Comparison of ENCODE assay signal across 27 cellular contexts in the genomic region with DNA sequence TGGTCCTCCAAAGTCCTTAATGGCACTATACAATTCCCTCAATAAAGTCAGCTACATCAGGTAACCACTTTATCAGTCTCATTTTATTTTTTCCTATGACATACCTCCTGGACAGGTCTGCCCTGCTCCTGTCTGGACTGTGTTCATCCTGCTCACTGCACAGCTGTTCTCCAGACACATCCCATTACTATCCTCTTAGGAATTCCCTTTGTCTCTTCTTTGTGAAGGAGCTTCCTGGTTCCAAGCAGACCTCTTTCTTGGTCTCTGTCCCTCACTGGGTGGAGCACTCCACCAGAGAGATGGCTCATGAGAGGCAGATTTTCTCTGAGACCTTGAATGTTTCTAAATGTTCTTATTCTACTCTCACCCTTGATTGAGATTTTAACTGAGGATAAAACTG.
DNase-seq lines count a peak whose midpoint lies in the region; ATAC-seq and TF ChIP-seq lines count a peak whose summit lies in the region.
"Had no signal": no experiment of that assay in that cellular context is flagged by ENCODE, and none has a peak within 500 bp of the region (broad histone marks: within the 10 kb centered on the region; RNA-seq: fewer than 3 reads in every experiment).

No MANE protein-coding gene starts in this region.

- H3K79me1 ChIP-seq in trophoblast cell (ENCODE audit: low read length): no peaks in the 10 kb centered on the region

- no peak overlapping the region for H3K4me2 ChIP-seq in trophoblast cell (ENCODE audit: low read length)
- H3K4me2 ChIP-seq: PC-9 had no signal

- H2AFZ ChIP-seq in trophoblast cell (ENCODE audit: insufficient read depth, low read length, poor library complexity): no peak overlapping the region
- H2AFZ ChIP-seq: PC-9 had no signal

- DNase-seq in GM04504 (ENCODE audit: low read depth): peak; percentile 3
- DNase-seq in RWPE2 (ENCODE audit: low spot score): no peak
- no peak for DNase-seq in glutamatergic neuron
- peak; percentile 62 to 73 for DNase-seq in trophoblast cell
- no peak for DNase-seq in left colon
- no peak for DNase-seq in stimulated activated CD4-positive, alpha-beta T cell treated with anti-CD3 and anti-CD28 coated beads, Interleukin-2, amount 100 ng/mL, for 24 hours
- no peak for DNase-seq in activated CD8-positive, alpha-beta memory T cell treated with anti-CD3 and anti-CD28 coated beads, Interleukin-2, amount 50 U/mL, for 4 hours
- DNase-seq: ACHN; AML-193; C1 segment of cervical spinal cord; CD8-positive, alpha-beta T cell; GDM1; H9; HFFc6; Karpas-422; MG63; NCI-H1417 treated with DMSO at 0.1 percent for 48 hours; NCI-H187; NCI-H2107; NCI-H2227 treated with DMSO at 0.1 percent for 48 hours; NCI-H510A; NCI-H748 treated with DMSO at 0.1 percent for 48 hours; PC-9; RPMI8226; SHP77 treated with DMSO at 0.1 percent for 48 hours had no signal

- no peak overlapping the region for H2AK5ac ChIP-seq in trophoblast cell (ENCODE audit: low read length)

- H2BK120ac ChIP-seq in trophoblast cell (ENCODE audit: insufficient read depth, low read length, poor library complexity): no peak overlapping the region

- H3K27me3 Mint-ChIP-seq in glutamatergic neuron (ENCODE audit: unreplicated experiment): peaks cover 7% of the 10 kb centered on the region

- no peaks in the 10 kb centered on the region for H3K9me3 ChIP-seq in RWPE2 (ENCODE audit: severe bottlenecking)
- peaks cover 3% of the 10 kb centered on the region for H3K9me3 ChIP-seq in trophoblast cell (ENCODE audit: insufficient read depth, low read depth, low read length)
- H3K9me3 ChIP-seq: MG63 had no signal

- H3K27ac ChIP-seq in RWPE2 (ENCODE audit: poor library complexity, severe bottlenecking): peak overlapping the region; percentile 11
- peak overlapping the region; percentile 11 for H3K27ac ChIP-seq in trophoblast cell (ENCODE audit: low read depth, low read length)
- H3K27ac ChIP-seq: PC-9 had no signal

- H3K9me3 Mint-ChIP-seq in glutamatergic neuron (ENCODE audit: unreplicated experiment): peaks cover 8% of the 10 kb centered on the region
- H3K9me3 Mint-ChIP-seq: CD8-positive, alpha-beta T cell; HFFc6 had no signal

- no peak overlapping the region for H3K9ac ChIP-seq in trophoblast cell (ENCODE audit: low read length)

- H3K4me3 Mint-ChIP-seq in glutamatergic neuron (ENCODE audit: unreplicated experiment): no peak overlapping the region
- H3K4me3 Mint-ChIP-seq: CD8-positive, alpha-beta T cell; H9; HFFc6; IgD-negative memory B cell had no signal

- no peak overlapping the region for H4K12ac ChIP-seq in trophoblast cell (ENCODE audit: low read depth, low read length)

- H3K14ac ChIP-seq in trophoblast cell (ENCODE audit: low read length): no peak overlapping the region

- H3K36me3 ChIP-seq in RWPE2 (ENCODE audit: low read depth): no peaks in the 10 kb centered on the region
- no peaks in the 10 kb centered on the region for H3K36me3 ChIP-seq in trophoblast cell (ENCODE audit: control insufficient read depth in 1 of 2, insufficient read depth in 2 of 2, low read length in 2 of 2)
- H3K36me3 ChIP-seq: MG63 had no signal

- peaks cover 18% of the 10 kb centered on the region for H3K4me1 Mint-ChIP-seq in glutamatergic neuron (ENCODE audit: low read depth, unreplicated experiment)
- H3K4me1 Mint-ChIP-seq: H9, IgD-negative memory B cell had no signal

- no peak overlapping the region for H4K8ac ChIP-seq in trophoblast cell (ENCODE audit: low read depth, low read length)

- no peaks in the 10 kb centered on the region for H3K79me2 ChIP-seq in trophoblast cell (ENCODE audit: control insufficient read depth, insufficient read depth, low read length, poor library complexity)

- peaks cover 10% of the 10 kb centered on the region for H3K36me3 Mint-ChIP-seq in glutamatergic neuron (ENCODE audit: unreplicated experiment)
- H3K36me3 Mint-ChIP-seq: CD8-positive, alpha-beta T cell had no signal

- H3K4me3 ChIP-seq in RWPE2 (ENCODE audit: severe bottlenecking) (no peak overlapping the region), trophoblast cell (ENCODE audit: low read depth, low read length) (no peak overlapping the region)
- H3K4me3 ChIP-seq: MG63, PC-9 had no signal

- no peak overlapping the region for H4K91ac ChIP-seq in trophoblast cell (ENCODE audit: low read depth, low read length)

- H3K4ac ChIP-seq in trophoblast cell (ENCODE audit: low read depth, low read length): no peak overlapping the region

- H2BK12ac ChIP-seq in trophoblast cell (ENCODE audit: low read length): no peak overlapping the region

- H3K18ac ChIP-seq in trophoblast cell (ENCODE audit: low read length): no peak overlapping the region

- H3K27ac Mint-ChIP-seq in glutamatergic neuron (ENCODE audit: unreplicated experiment): peak overlapping the region; percentile 19
- H3K27ac Mint-ChIP-seq: CD8-positive, alpha-beta T cell; H9; HFFc6; IgD-negative memory B cell had no signal

- no peak overlapping the region for H2BK5ac ChIP-seq in trophoblast cell (ENCODE audit: low read depth, low read length, poor library complexity)

- H3K27me3 ChIP-seq in RWPE2 (ENCODE audit: insufficient read depth, poor library complexity, severe bottlenecking) (no peaks in the 10 kb centered on the region), trophoblast cell (ENCODE audit: insufficient read depth, low read length) (no peaks in the 10 kb centered on the region)
- H3K27me3 ChIP-seq: MG63 had no signal

- H3K4me1 ChIP-seq in RWPE2 (ENCODE audit: insufficient read depth, poor library complexity, severe bottlenecking) (no peaks in the 10 kb centered on the region), trophoblast cell (ENCODE audit: control insufficient read depth in 1 of 2, insufficient read depth in 2 of 2, low read length in 2 of 2) (no peaks in the 10 kb centered on the region)

- ATAC-seq in RWPE2 (ENCODE audit: low read depth) (peak; percentile 95), left colon (no peak)
- ATAC-seq: CD8-positive, alpha-beta T cell; SK-N-SH treated with all-trans-retinoic acid at 6 μM for 48 hours had no signal

- no peak for TF ChIP-seq CTCF in RWPE2 (IDR thresholded peaks at IDR 0.05; ENCODE audit: poor library complexity, severe bottlenecking)
- TF ChIP-seq CTCF in glutamatergic neuron (IDR thresholded peaks at IDR 0.05; ENCODE audit: partially characterized antibody, unreplicated experiment): no peak

- H3K23ac ChIP-seq in trophoblast cell (ENCODE audit: low read length): no peak overlapping the region

- intact Hi-C loops in left colon (cut with DNase I, micrococcal nuclease): loop anchor here in 1 of 2 donors (10.0 kb wide), 1 partner anchor 1304 kb away; no protein-coding TSS in a partner anchor

Comparison
In these comparisons a context has a peak if more than half of its experiments do, and no peak if none do; other contexts are left out.
1. DNase-seq: peak in GM04504 (single experiment) and trophoblast cell (2 of 2); none in RWPE2 (single experiment), glutamatergic neuron (single experiment), left colon (0 of 2), stimulated activated CD4-positive, alpha-beta T cell treated with anti-CD3 and anti-CD28 coated beads, Interleukin-2, amount 100 ng/mL, for 24 hours (0 of 2) and activated CD8-positive, alpha-beta memory T cell treated with anti-CD3 and anti-CD28 coated beads, Interleukin-2, amount 50 U/mL, for 4 hours (single experiment).